Comparison of ENCODE assay signal across 18 cellular contexts in genomic region chr1:116001739-116002487, GRCh38. TPM values are rescaled to one million over a fixed set of nuclear protein-coding genes. Genes with fewer than 3 reads are reported as not detected.
DNase-seq lines count a peak whose midpoint lies in the region; ATAC-seq, FAIRE-seq and TF ChIP-seq lines count a peak whose summit lies in the region.
"Had no signal": no experiment of that assay in that cellular context is flagged by ENCODE, and none has a peak within 500 bp of the region (broad histone marks: within the 10 kb centered on the region; RNA-seq: fewer than 3 reads in every experiment).

No MANE protein-coding gene starts in this region.

- H3K4me2 ChIP-seq in astrocyte (ENCODE audit: low read length) = no peak overlapping the region

- H3K4me3 ChIP-seq in astrocyte (ENCODE audit: insufficient read depth, low read depth, low read length) (no peak overlapping the region), upper lobe of right lung (no peak overlapping the region)
- H3K4me3 ChIP-seq: lung, MG63 had no signal

- no peaks in the 10 kb centered on the region for H3K36me3 ChIP-seq in astrocyte (ENCODE audit: insufficient read depth, low read length)
- H3K36me3 ChIP-seq in upper lobe of right lung = no peaks in the 10 kb centered on the region
- H3K36me3 ChIP-seq: MG63 had no signal

- H2AFZ ChIP-seq in astrocyte (ENCODE audit: low read depth, low read length) = no peak overlapping the region

- H3K27ac ChIP-seq in astrocyte (ENCODE audit: low read depth, low read length) (no peak overlapping the region), upper lobe of right lung (no peak overlapping the region)
- H3K27ac ChIP-seq: C4-2B had no signal

- H3K36me3 Mint-ChIP-seq in astrocyte (ENCODE audit: low read depth, unreplicated experiment) (peaks cover 43% of the 10 kb centered on the region), immature natural killer cell (peaks cover 36 to 59% (median 52%) of the 10 kb centered on the region in 3 donors)

- ATAC-seq in Right ventricle myocardium superior (ENCODE audit: poor library complexity) (peak; percentile 51), upper lobe of right lung (peak; percentile 70)
- ATAC-seq: activated naive CD8-positive, alpha-beta T cell treated with anti-CD3 and anti-CD28 coated beads, Interleukin-2, amount 50 U/mL, for 24 hours; naive thymus-derived CD4-positive, alpha-beta T cell had no signal

- H3K9me3 ChIP-seq in astrocyte (ENCODE audit: insufficient read depth, low read depth, low read length) (no peaks in the 10 kb centered on the region), upper lobe of right lung (peaks cover 24% of the 10 kb centered on the region)

- H3K4me1 Mint-ChIP-seq in astrocyte (ENCODE audit: low read depth, unreplicated experiment) = peaks cover 24% of the 10 kb centered on the region
- H3K4me1 Mint-ChIP-seq in immature natural killer cell = peaks cover 18 to 27% of the 10 kb centered on the region in 2 donors

- TF ChIP-seq CTCF in astrocyte (IDR thresholded peaks at IDR 0.05; ENCODE audit: insufficient read depth, low read depth, low read length) = no peak
- no peak for TF ChIP-seq CTCF in upper lobe of right lung (IDR thresholded peaks at IDR 0.05)

- H3K4me3 Mint-ChIP-seq in astrocyte (ENCODE audit: unreplicated experiment) = no peak overlapping the region
- no peak overlapping the region for H3K4me3 Mint-ChIP-seq in immature natural killer cell
- H3K4me3 Mint-ChIP-seq: activated naive CD8-positive, alpha-beta T cell treated with anti-CD3 and anti-CD28 coated beads, Interleukin-2, amount 50 U/mL, for 24 hours; naive thymus-derived CD4-positive, alpha-beta T cell had no signal

- H3K4me1 ChIP-seq in astrocyte (ENCODE audit: insufficient read depth, low read length) = no peaks in the 10 kb centered on the region
- peaks cover 8% of the 10 kb centered on the region for H3K4me1 ChIP-seq in upper lobe of right lung

- no peak for FAIRE-seq in astrocyte (lab: Jason Lieb, UNC)
- FAIRE-seq: frontal cortex had no signal

- H3K79me2 ChIP-seq in astrocyte (ENCODE audit: insufficient read depth, low read length) = no peaks in the 10 kb centered on the region

- H3K27me3 Mint-ChIP-seq in astrocyte (ENCODE audit: low read depth, unreplicated experiment) (no peaks in the 10 kb centered on the region), immature natural killer cell (ENCODE audit: low read depth in 3 of 3) (peaks cover 0 to 4% (median 1%) of the 10 kb centered on the region in 3 donors)

- no peaks in the 10 kb centered on the region for H4K20me1 ChIP-seq in astrocyte (ENCODE audit: insufficient read depth, low read length)

- no peak overlapping the region for H3K9ac ChIP-seq in astrocyte (ENCODE audit: low read length)

- H3K27ac Mint-ChIP-seq in astrocyte (ENCODE audit: unreplicated experiment) (peak overlapping the region; percentile 48), immature natural killer cell (no peak overlapping the region)
- H3K27ac Mint-ChIP-seq: activated naive CD8-positive, alpha-beta T cell treated with anti-CD3 and anti-CD28 coated beads, Interleukin-2, amount 50 U/mL, for 24 hours; naive thymus-derived CD4-positive, alpha-beta T cell had no signal

- intact Hi-C loops in Right ventricle myocardium superior (cut with DNase I) (no loop called here), cardiac septum (cut with DNase I) (no loop called here), upper lobe of right lung (cut with DNase I) (no loop called here)

- peaks cover 11% of the 10 kb centered on the region for H3K9me3 Mint-ChIP-seq in astrocyte (ENCODE audit: unreplicated experiment)
- H3K9me3 Mint-ChIP-seq in immature natural killer cell = peaks cover 19 to 42% (median 29%) of the 10 kb centered on the region in 6 donors

- DNase-seq in Right ventricle myocardium superior = no peak
- no peak for DNase-seq in cardiac septum (ENCODE audit: low spot score)
- DNase-seq in astrocyte (ENCODE audit: low read depth) = no peak
- peak; percentile 62 for DNase-seq in kidney tubule cell (ENCODE audit: low spot score)
- no peak for DNase-seq in upper lobe of right lung
- DNase-seq in stimulated activated CD4-positive, alpha-beta T cell treated with anti-CD3 and anti-CD28 coated beads, Interleukin-12 subunit alpha, Interleukin-12 subunit beta, amount 100 ng/mL, for 4 hours = no peak
- DNase-seq in immature natural killer cell = no peak
- no peak for DNase-seq in stimulated activated CD4-positive, alpha-beta T cell treated with anti-CD3 and anti-CD28 coated beads, Interleukin-4, amount 100 ng/mL, for 4 hours
- DNase-seq: activated naive CD8-positive, alpha-beta T cell treated with anti-CD3 and anti-CD28 coated beads, Interleukin-2, amount 50 U/mL, for 24 hours; DND-41; MG63; naive thymus-derived CD4-positive, alpha-beta T cell; NCI-H1694 treated with DMSO at 0.1 percent for 48 hours; posterior cingulate gyrus; SIG-M5 had no signal

- H3K27me3 ChIP-seq in astrocyte (ENCODE audit: insufficient read depth, low read length) (no peaks in the 10 kb centered on the region), upper lobe of right lung (no peaks in the 10 kb centered on the region)
- H3K27me3 ChIP-seq: MG63 had no signal

RNA-seq across cellular contexts. Expression of gene SLC22A15, which starts 25.6 kb away (rescaled TPM):
- total RNA-seq in Right ventricle myocardium superior (10.7 TPM), cardiac septum (9.8 TPM), astrocyte (10.3 and 12.0 TPM in 2 replicates), upper lobe of right lung (25.7 TPM)
- polyA plus RNA-seq in immature natural killer cell = 1 to 10 TPM in 1 of 3 donors, under 1 TPM in 2; 0.18 to 1.2 (median 0.38) TPM
- polyA plus RNA-seq: naive thymus-derived CD4-positive, alpha-beta T cell had no signal
